ENCODE assay signal across 8 cellular contexts in genomic region chr22:49052023-49052538, GRCh38.
DNase-seq lines count a peak whose midpoint lies in the region; ATAC-seq and TF ChIP-seq lines count a peak whose summit lies in the region.

No MANE protein-coding gene starts in this region.

- peak; percentile 42 for DNase-seq in NCI-H510A treated with DMSO at 0.1 percent for 48 hours (lab: John Stamatoyannopoulos, UW)
- peak; percentile 12 for DNase-seq in activated naive CD8-positive, alpha-beta T cell treated with anti-CD3 and anti-CD28 coated beads, Interleukin-2, amount 50 U/mL, for 24 hours
- DNase-seq in mesothelial cell of epicardium (ENCODE audit: low spot score in 2 of 2, unreplicated experiment in 2 of 2), result no peak
- DNase-seq in HuH-7.5 (ENCODE audit: low spot score), result no peak
- DNase-seq in GM13976 (ENCODE audit: low spot score), result no peak
- DNase-seq in globus pallidus (ENCODE audit: low spot score), result no peak

- no peaks in the 10 kb centered on the region for H3K36me3 Mint-ChIP-seq in activated naive CD8-positive, alpha-beta T cell treated with anti-CD3 and anti-CD28 coated beads, Interleukin-2, amount 50 U/mL, for 24 hours (ENCODE audit: low read depth)
- no peaks in the 10 kb centered on the region for H3K36me3 Mint-ChIP-seq in mesothelial cell of epicardium
- no peaks in the 10 kb centered on the region for H3K36me3 Mint-ChIP-seq in stimulated activated naive CD8-positive, alpha-beta T cell treated with anti-CD3 and anti-CD28 coated beads, Interleukin-15, Interleukin-2, amounts not matched to agents 100 ng/mL and 50 ng/mL, for 24 hours (ENCODE audit: low read depth)

- H3K27me3 Mint-ChIP-seq in activated naive CD8-positive, alpha-beta T cell treated with anti-CD3 and anti-CD28 coated beads, Interleukin-2, amount 50 U/mL, for 24 hours, result peaks cover 3% of the 10 kb centered on the region
- H3K27me3 Mint-ChIP-seq in mesothelial cell of epicardium (ENCODE audit: low read depth), result peaks cover 49% of the 10 kb centered on the region
- no peaks in the 10 kb centered on the region for H3K27me3 Mint-ChIP-seq in stimulated activated naive CD8-positive, alpha-beta T cell treated with anti-CD3 and anti-CD28 coated beads, Interleukin-15, Interleukin-2, amounts not matched to agents 100 ng/mL and 50 ng/mL, for 24 hours

- peak overlapping the region; percentile 67 for H3K4me3 Mint-ChIP-seq in activated naive CD8-positive, alpha-beta T cell treated with anti-CD3 and anti-CD28 coated beads, Interleukin-2, amount 50 U/mL, for 24 hours
- peak overlapping the region; percentile 55 for H3K4me3 Mint-ChIP-seq in mesothelial cell of epicardium
- peak overlapping the region; percentile 47 for H3K4me3 Mint-ChIP-seq in stimulated activated naive CD8-positive, alpha-beta T cell treated with anti-CD3 and anti-CD28 coated beads, Interleukin-15, Interleukin-2, amounts not matched to agents 100 ng/mL and 50 ng/mL, for 24 hours

- H3K4me1 Mint-ChIP-seq in activated naive CD8-positive, alpha-beta T cell treated with anti-CD3 and anti-CD28 coated beads, Interleukin-2, amount 50 U/mL, for 24 hours, result no peaks in the 10 kb centered on the region
- H3K4me1 Mint-ChIP-seq in mesothelial cell of epicardium, result no peaks in the 10 kb centered on the region
- no peaks in the 10 kb centered on the region for H3K4me1 Mint-ChIP-seq in stimulated activated naive CD8-positive, alpha-beta T cell treated with anti-CD3 and anti-CD28 coated beads, Interleukin-15, Interleukin-2, amounts not matched to agents 100 ng/mL and 50 ng/mL, for 24 hours (ENCODE audit: low read depth)

- H3K9me3 Mint-ChIP-seq in activated naive CD8-positive, alpha-beta T cell treated with anti-CD3 and anti-CD28 coated beads, Interleukin-2, amount 50 U/mL, for 24 hours, result no peaks in the 10 kb centered on the region
- no peaks in the 10 kb centered on the region for H3K9me3 Mint-ChIP-seq in mesothelial cell of epicardium
- no peaks in the 10 kb centered on the region for H3K9me3 Mint-ChIP-seq in stimulated activated naive CD8-positive, alpha-beta T cell treated with anti-CD3 and anti-CD28 coated beads, Interleukin-15, Interleukin-2, amounts not matched to agents 100 ng/mL and 50 ng/mL, for 24 hours

- in situ Hi-C loops in GM13976 (cut with MboI; ENCODE audit: low sequenced_read_pairs, unreplicated experiment), result no loop called here

- peak; percentile 46 for ATAC-seq in activated naive CD8-positive, alpha-beta T cell treated with anti-CD3 and anti-CD28 coated beads, Interleukin-2, amount 50 U/mL, for 24 hours
- ATAC-seq in HG03095 (IDR thresholded peaks at IDR 0.05; ENCODE audit: unreplicated experiment), result no peak

- no peak for TF ChIP-seq CTCF in mesothelial cell of epicardium (IDR thresholded peaks at IDR 0.05; ENCODE audit: unreplicated experiment)
- TF ChIP-seq CTCF in GM13976 (IDR thresholded peaks at IDR 0.05; ENCODE audit: borderline replicate concordance, control extremely low read depth, extremely low read depth, insufficient read depth, missing control alignments), result no peak

- H3K27ac Mint-ChIP-seq in activated naive CD8-positive, alpha-beta T cell treated with anti-CD3 and anti-CD28 coated beads, Interleukin-2, amount 50 U/mL, for 24 hours, result no peak overlapping the region
- no peak overlapping the region for H3K27ac Mint-ChIP-seq in mesothelial cell of epicardium
- H3K27ac Mint-ChIP-seq in stimulated activated naive CD8-positive, alpha-beta T cell treated with anti-CD3 and anti-CD28 coated beads, Interleukin-15, Interleukin-2, amounts not matched to agents 100 ng/mL and 50 ng/mL, for 24 hours, result no peak overlapping the region

Comparison
In these comparisons a context has a peak if more than half of its experiments do, and no peak if none do; other contexts are left out.
1. DNase-seq: peak in NCI-H510A treated with DMSO at 0.1 percent for 48 hours (single experiment) and activated naive CD8-positive, alpha-beta T cell treated with anti-CD3 and anti-CD28 coated beads, Interleukin-2, amount 50 U/mL, for 24 hours (single experiment); none in mesothelial cell of epicardium (0 of 2), HuH-7.5 (single experiment), GM13976 (single experiment) and globus pallidus (single experiment).
2. Peak in every context shown above with its lines, with median percentiles within 50 percentile points of each other: H3K4me3 Mint-ChIP-seq.